31 cellular contexts compared by ENCODE assay signal in the genomic region with DNA sequence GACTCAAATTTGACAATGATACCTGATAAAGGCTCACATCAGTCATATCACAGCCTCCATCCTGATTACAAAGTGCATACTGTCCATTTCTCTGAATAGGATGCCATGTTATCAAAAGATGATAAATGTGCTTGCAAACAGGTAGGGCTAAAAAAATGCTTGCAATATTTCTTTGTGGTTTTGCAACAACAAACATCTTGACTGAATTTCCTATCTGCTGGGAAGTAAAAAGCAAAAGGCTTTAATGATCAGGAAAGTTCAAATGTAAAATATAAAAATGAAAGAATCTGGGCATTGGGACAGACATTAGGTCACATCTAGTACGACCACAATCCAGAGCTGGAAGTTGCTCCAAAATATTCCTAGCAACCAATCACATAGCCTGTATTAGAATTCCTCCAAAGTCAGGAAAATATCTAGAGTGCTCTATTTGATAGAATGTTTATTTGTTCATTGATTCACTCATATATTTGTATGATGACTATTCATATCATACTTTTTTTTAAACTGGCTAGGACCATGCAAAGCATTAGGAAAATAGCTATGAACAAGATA.
"Had no signal": no experiment of that assay in that cellular context is flagged by ENCODE, and none has a peak within 500 bp of the region (broad histone marks: within the 10 kb centered on the region; RNA-seq: fewer than 3 reads in every experiment).

No MANE protein-coding gene starts in this region.

- ATAC-seq: activated CD4-positive, CD25-positive, alpha-beta regulatory T cell treated with anti-CD3 and anti-CD28 coated beads, Interleukin-2, amount 50 U/mL, for 24 hours; foreskin keratinocyte; heart right ventricle; left lobe of liver; lower lobe of right lung; naive thymus-derived CD8-positive, alpha-beta T cell; right cardiac atrium; T-helper 17 cell had no signal

- H2AFZ ChIP-seq: parathyroid adenoma had no signal

- H3K36me3 Mint-ChIP-seq: activated naive CD8-positive, alpha-beta T cell treated with anti-CD3 and anti-CD28 coated beads for 36 hours; naive thymus-derived CD8-positive, alpha-beta T cell had no signal

- H3K9me3 ChIP-seq: ascending aorta, breast epithelium, esophagus muscularis mucosa, heart right ventricle, lower lobe of right lung, transverse colon had no signal

- H3K27ac ChIP-seq: ascending aorta, breast epithelium, esophagus muscularis mucosa, foreskin keratinocyte, heart right ventricle, lower lobe of right lung, parathyroid adenoma, transverse colon, WERI-Rb-1 had no signal

- H3K9me3 Mint-ChIP-seq: activated naive CD4-positive, alpha-beta T cell treated with anti-CD3 and anti-CD28 coated beads for 36 hours; activated naive CD8-positive, alpha-beta T cell treated with anti-CD3 and anti-CD28 coated beads for 36 hours; activated T-helper 1 cell treated with anti-CD3 and anti-CD28 coated beads, Interleukin-12 subunit alpha, Interleukin-12 subunit beta, Interleukin-2, Interleukin-4 antibody, amounts not matched to agents 30 ng/mL and 10 ng/mL and 1 ng/mL, durations not matched to agents 14 hours and 24 hours and 36 hours; dendritic cell treated with granulocyte-macrophage colony-stimulating factor and Interleukin-4, amounts not matched to agents 40 ng/mL and 50 ng/mL, for 4 days; neural crest cell had no signal

- DNase-seq: activated CD4-positive, alpha-beta T cell treated with anti-CD3 and anti-CD28 coated beads for 48 hours; activated CD4-positive, alpha-beta T cell treated with anti-CD3 and anti-CD28 coated beads, Interleukin-2, amount 50 U/mL, for 48 hours; activated CD8-positive, alpha-beta memory T cell treated with anti-CD3 and anti-CD28 coated beads for 24 hours; activated effector memory CD4-positive, alpha-beta T cell treated with anti-CD3 and anti-CD28 coated beads, Interleukin-2, amount 50 U/mL, for 16 hours; activated naive CD4-positive, alpha-beta T cell treated with anti-CD3 and anti-CD28 coated beads for 36 hours; activated naive CD8-positive, alpha-beta T cell treated with anti-CD3 and anti-CD28 coated beads for 36 hours; central memory CD4-positive, alpha-beta T cell; foreskin keratinocyte; heart right ventricle; kidney glomerular epithelial cell; lower lobe of right lung; mesenchymal stem cell; naive thymus-derived CD8-positive, alpha-beta T cell; nucleus accumbens; right cardiac atrium; stimulated activated CD4-positive, alpha-beta T cell treated with anti-CD3 and anti-CD28 coated beads, Interleukin-15, amount 100 ng/mL, for 24 hours; stimulated activated CD4-positive, alpha-beta T cell treated with anti-CD3 and anti-CD28 coated beads, Interleukin-2, amount 100 ng/mL, for 24 hours; stimulated activated naive CD4-positive, alpha-beta T cell; T-helper 17 cell; T1000; transverse colon; WERI-Rb-1 had no signal

- H3K9ac ChIP-seq: parathyroid adenoma had no signal

- H3K27me3 Mint-ChIP-seq: activated naive CD8-positive, alpha-beta T cell treated with anti-CD3 and anti-CD28 coated beads for 36 hours; dendritic cell treated with granulocyte-macrophage colony-stimulating factor and Interleukin-4, amounts not matched to agents 40 ng/mL and 50 ng/mL, for 4 days; naive thymus-derived CD8-positive, alpha-beta T cell; T-helper 17 cell had no signal

- H3K27ac Mint-ChIP-seq: activated naive CD4-positive, alpha-beta T cell treated with anti-CD3 and anti-CD28 coated beads for 36 hours; activated naive CD8-positive, alpha-beta T cell treated with anti-CD3 and anti-CD28 coated beads for 36 hours; activated T-helper 1 cell treated with anti-CD3 and anti-CD28 coated beads, Interleukin-12 subunit alpha, Interleukin-12 subunit beta, Interleukin-2, Interleukin-4 antibody, amounts not matched to agents 30 ng/mL and 10 ng/mL and 1 ng/mL, durations not matched to agents 14 hours and 24 hours and 36 hours; dendritic cell treated with granulocyte-macrophage colony-stimulating factor and Interleukin-4, amounts not matched to agents 40 ng/mL and 50 ng/mL, for 4 days; naive thymus-derived CD8-positive, alpha-beta T cell; T-helper 17 cell had no signal

- H3K36me3 ChIP-seq: ascending aorta, breast epithelium, esophagus muscularis mucosa, heart right ventricle, lower lobe of right lung, transverse colon, WERI-Rb-1 had no signal

- H3K4me3 ChIP-seq: ascending aorta, breast epithelium, esophagus muscularis mucosa, heart right ventricle, lower lobe of right lung, transverse colon had no signal

- H3K4me1 ChIP-seq: breast epithelium, esophagus muscularis mucosa, foreskin keratinocyte, lower lobe of right lung, parathyroid adenoma, transverse colon had no signal

- H3K4me1 Mint-ChIP-seq: activated naive CD8-positive, alpha-beta T cell treated with anti-CD3 and anti-CD28 coated beads for 36 hours; naive thymus-derived CD8-positive, alpha-beta T cell; neural crest cell; T-helper 17 cell had no signal

- H3K27me3 ChIP-seq: ascending aorta, breast epithelium, esophagus muscularis mucosa, foreskin keratinocyte, heart right ventricle, transverse colon had no signal

- H3K79me2 ChIP-seq: parathyroid adenoma had no signal

- H3K4me3 Mint-ChIP-seq: activated naive CD4-positive, alpha-beta T cell treated with anti-CD3 and anti-CD28 coated beads for 36 hours; activated naive CD8-positive, alpha-beta T cell treated with anti-CD3 and anti-CD28 coated beads for 36 hours; activated T-helper 1 cell treated with anti-CD3 and anti-CD28 coated beads, Interleukin-12 subunit alpha, Interleukin-12 subunit beta, Interleukin-2, Interleukin-4 antibody, amounts not matched to agents 30 ng/mL and 10 ng/mL and 1 ng/mL, durations not matched to agents 14 hours and 24 hours and 36 hours; dendritic cell treated with granulocyte-macrophage colony-stimulating factor and Interleukin-4, amounts not matched to agents 40 ng/mL and 50 ng/mL, for 4 days; naive thymus-derived CD8-positive, alpha-beta T cell; neural crest cell; T-helper 17 cell had no signal
